Comparison of ENCODE assay signal across 7 cellular contexts in the genomic region with DNA sequence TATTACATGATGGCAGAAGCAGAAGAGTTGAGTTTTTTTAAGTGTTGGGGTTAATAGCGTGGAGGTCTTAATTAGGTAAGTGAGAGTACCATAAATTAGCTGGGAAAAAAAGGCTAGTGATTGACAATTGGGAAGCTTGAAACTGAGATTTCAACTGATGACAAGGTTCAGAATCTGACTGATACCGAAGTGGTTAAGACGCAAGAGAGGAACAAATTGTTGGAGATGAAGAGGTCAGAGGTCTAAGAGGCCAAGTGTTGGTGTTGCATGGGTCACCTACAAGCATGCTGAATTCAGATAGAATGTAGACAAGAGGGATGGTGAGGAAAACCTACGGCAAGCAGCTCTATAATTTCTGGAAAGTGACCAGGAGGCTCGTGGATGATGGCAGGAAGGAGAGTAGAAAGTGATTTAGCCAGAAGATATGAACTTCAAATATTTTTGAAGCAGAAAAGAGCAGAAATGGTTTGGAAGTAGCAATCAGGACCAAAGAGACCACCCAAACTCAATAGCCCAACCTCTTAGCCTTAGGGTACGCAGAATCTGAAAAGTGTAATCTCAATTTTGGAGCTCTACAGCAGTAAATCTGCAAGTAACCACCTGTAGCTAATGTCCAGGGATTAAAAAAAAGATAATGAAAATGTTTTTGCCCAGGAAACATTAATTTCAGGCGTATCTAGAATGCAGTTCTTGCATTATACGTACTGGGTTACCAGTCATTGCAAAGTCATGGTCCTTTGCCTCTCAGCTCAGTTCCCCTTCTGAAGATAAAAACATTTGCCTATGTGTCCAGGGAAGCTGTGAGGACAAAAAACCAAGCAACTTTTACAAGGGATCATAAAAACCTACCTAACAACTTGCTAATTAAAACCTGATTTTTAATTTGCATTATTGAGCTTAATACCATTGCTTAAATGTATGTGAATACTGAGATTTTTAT. TPM values are rescaled to one million over a fixed set of nuclear protein-coding genes. Genes with fewer than 3 reads are reported as not detected.
A peak's percentile ranks its signal among the peaks of the same experiment; 100 is the strongest.
DNase-seq lines count a peak whose midpoint lies in the region; ATAC-seq and TF ChIP-seq lines count a peak whose summit lies in the region.

No MANE protein-coding gene starts in this region.

- ATAC-seq in GM19328 (IDR thresholded peaks at IDR 0.05; ENCODE audit: unreplicated experiment) (no peak), HG03439 (IDR thresholded peaks at IDR 0.05; ENCODE audit: unreplicated experiment) (no peak)

- H3K27ac ChIP-seq in OCI-LY3 (ENCODE audit: low read length) = peak overlapping the region; percentile 99

- H3K4me1 Mint-ChIP-seq in endothelial cell (ENCODE audit: unreplicated experiment) = peaks cover 25% of the 10 kb centered on the region

- H4K20me1 ChIP-seq in OCI-LY3 (ENCODE audit: insufficient read depth, low read length) = peaks cover 11% of the 10 kb centered on the region

- in situ Hi-C loops in HAP-1 (cut with MboI; ENCODE audit: low sequenced_read_pairs) = no loop called here

- H3K27ac Mint-ChIP-seq in endothelial cell (ENCODE audit: unreplicated experiment) = peak overlapping the region; percentile 97

- peak overlapping the region; percentile 89 for H3K4me3 ChIP-seq in HAP-1
- peak overlapping the region; percentile 98 for H3K4me3 ChIP-seq in OCI-LY3 (ENCODE audit: low read length)
- no peak overlapping the region for H3K4me3 ChIP-seq in skeletal muscle satellite cell (ENCODE audit: low read length)

- H3K27me3 Mint-ChIP-seq in endothelial cell (ENCODE audit: unreplicated experiment) = peaks cover 6% of the 10 kb centered on the region

- peaks cover 29% of the 10 kb centered on the region for H3K4me1 ChIP-seq in HAP-1
- peaks cover 21% of the 10 kb centered on the region for H3K4me1 ChIP-seq in OCI-LY3 (ENCODE audit: low read length)
- peaks cover 11% of the 10 kb centered on the region for H3K4me1 ChIP-seq in skeletal muscle satellite cell (ENCODE audit: control insufficient read depth, insufficient read depth, low read length)

- peaks cover 56% of the 10 kb centered on the region for H3K79me2 ChIP-seq in OCI-LY3 (ENCODE audit: low read length)

- H3K36me3 Mint-ChIP-seq in endothelial cell (ENCODE audit: low read depth, unreplicated experiment) = no peaks in the 10 kb centered on the region

- no peak for DNase-seq in HAP-1 (ENCODE audit: low spot score in 2 of 2)
- DNase-seq in endothelial cell (ENCODE audit: low spot score) = no peak
- no peak for DNase-seq in stimulated activated naive CD4-positive, alpha-beta T cell treated with Interleukin-2 at 50 U/mL for 16 hours (lab: John Stamatoyannopoulos, UW)

- H3K27me3 ChIP-seq in HAP-1 (ENCODE audit: low read depth) (no peaks in the 10 kb centered on the region), OCI-LY3 (ENCODE audit: low read depth, low read length) (no peaks in the 10 kb centered on the region), skeletal muscle satellite cell (ENCODE audit: control insufficient read depth, insufficient read depth, low read length) (no peaks in the 10 kb centered on the region)

- peak overlapping the region; percentile 100 for H3K9ac ChIP-seq in OCI-LY3 (ENCODE audit: low read length)
- H3K9ac ChIP-seq in skeletal muscle satellite cell (ENCODE audit: low read depth, low read length) = peak overlapping the region; percentile 94

- H2AFZ ChIP-seq in OCI-LY3 (ENCODE audit: low read depth, low read length) = no peak overlapping the region

- TF ChIP-seq CTCF in OCI-LY3 (IDR thresholded peaks at IDR 0.05; ENCODE audit: low read depth, low read length) (no peak), endothelial cell (IDR thresholded peaks at IDR 0.05; ENCODE audit: unreplicated experiment) (no peak)

- H3K9me3 Mint-ChIP-seq in endothelial cell (ENCODE audit: unreplicated experiment) = no peaks in the 10 kb centered on the region

- H3K36me3 ChIP-seq in HAP-1 (replicated peaks) = peaks cover 21% of the 10 kb centered on the region
- peaks cover 24% of the 10 kb centered on the region for H3K36me3 ChIP-seq in OCI-LY3 (replicated peaks; ENCODE audit: low read depth, low read length)
- no peaks in the 10 kb centered on the region for H3K36me3 ChIP-seq in skeletal muscle satellite cell (ENCODE audit: insufficient read depth, low read length)

- H3K4me2 ChIP-seq in OCI-LY3 (ENCODE audit: low read length) = peak overlapping the region; percentile 90
- H3K4me2 ChIP-seq in skeletal muscle satellite cell (ENCODE audit: low read length) = peak overlapping the region; percentile 89

- H3K9me3 ChIP-seq in HAP-1 (no peaks in the 10 kb centered on the region), OCI-LY3 (ENCODE audit: insufficient read depth, low read length) (no peaks in the 10 kb centered on the region), skeletal muscle satellite cell (replicated peaks; ENCODE audit: low read length) (no peaks in the 10 kb centered on the region)

- peak overlapping the region; percentile 98 for H3K4me3 Mint-ChIP-seq in endothelial cell (ENCODE audit: unreplicated experiment)

RNA-seq across cellular contexts. Expression of a gene that starts 1.7 kb away (rescaled TPM):
- total RNA-seq in endothelial cell (ENCODE audit: unreplicated experiment) = 125 TPM
- total RNA-seq in skeletal muscle satellite cell (2012; rRNA removed) = 71.5 and 87.4 TPM in 2 replicates
